In the genomic region with DNA sequence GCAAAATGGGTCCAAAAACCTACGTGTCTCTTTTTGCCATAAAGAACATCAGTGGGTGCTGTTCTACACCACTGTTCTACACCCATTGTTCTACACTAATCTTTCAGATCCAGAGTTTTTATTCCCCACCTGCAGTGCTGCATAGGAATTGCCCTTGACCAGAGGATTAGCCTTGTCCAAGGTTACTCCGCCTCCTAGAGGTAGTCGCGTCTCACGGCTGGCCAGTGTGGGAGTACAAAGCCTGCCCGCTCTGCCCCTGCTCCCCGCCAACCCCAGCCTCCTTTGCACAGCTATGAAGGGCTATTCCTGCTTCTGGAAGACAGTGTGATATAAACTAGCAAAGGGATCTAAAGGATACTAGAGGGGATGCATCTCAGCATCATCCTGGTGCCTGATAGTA, we compare ENCODE assay signal across 29 cellular contexts.
"Had no signal": no experiment of that assay in that cellular context is flagged by ENCODE, and none has a peak within 500 bp of the region (broad histone marks: within the 10 kb centered on the region; RNA-seq: fewer than 3 reads in every experiment).

No MANE protein-coding gene starts in this region.

- H3K27me3 Mint-ChIP-seq: activated CD4-positive, alpha-beta memory T cell treated with anti-CD3 and anti-CD28 coated beads for 36 hours; naive B cell; stimulated activated naive CD8-positive, alpha-beta T cell treated with anti-CD3 and anti-CD28 coated beads, Interleukin-15, Interleukin-2, amounts not matched to agents 100 ng/mL and 50 ng/mL, for 24 hours had no signal

- H3K9me3 Mint-ChIP-seq: activated CD4-positive, alpha-beta memory T cell treated with anti-CD3 and anti-CD28 coated beads for 36 hours; activated naive CD4-positive, alpha-beta T cell treated with anti-CD3 and anti-CD28 coated beads for 36 hours; activated naive CD8-positive, alpha-beta T cell treated with anti-CD3 and anti-CD28 coated beads for 36 hours; activated T-helper 1 cell treated with anti-CD3 and anti-CD28 coated beads, Interleukin-12 subunit alpha, Interleukin-12 subunit beta, Interleukin-2, Interleukin-4 antibody, amounts not matched to agents 30 ng/mL and 10 ng/mL and 1 ng/mL, durations not matched to agents 14 hours and 24 hours and 36 hours; mesothelial cell of epicardium; stimulated activated naive CD8-positive, alpha-beta T cell treated with anti-CD3 and anti-CD28 coated beads, Interleukin-15, Interleukin-2, amounts not matched to agents 100 ng/mL and 50 ng/mL, for 24 hours; T-helper 2 cell treated with Interferon-gamma antibody and Interleukin-4, amounts not matched to agents 5 μg/mL and 100 μg/mL, for 36 hours had no signal

- H3K4me3 Mint-ChIP-seq: activated CD4-positive, alpha-beta memory T cell treated with anti-CD3 and anti-CD28 coated beads for 36 hours; activated naive CD4-positive, alpha-beta T cell treated with anti-CD3 and anti-CD28 coated beads for 36 hours; activated naive CD8-positive, alpha-beta T cell treated with anti-CD3 and anti-CD28 coated beads for 36 hours; activated T-helper 1 cell treated with anti-CD3 and anti-CD28 coated beads, Interleukin-12 subunit alpha, Interleukin-12 subunit beta, Interleukin-2, Interleukin-4 antibody, amounts not matched to agents 30 ng/mL and 10 ng/mL and 1 ng/mL, durations not matched to agents 14 hours and 24 hours and 36 hours; mesothelial cell of epicardium; naive B cell; stimulated activated naive CD8-positive, alpha-beta T cell treated with anti-CD3 and anti-CD28 coated beads, Interleukin-15, Interleukin-2, amounts not matched to agents 100 ng/mL and 50 ng/mL, for 24 hours; T-helper 2 cell treated with Interferon-gamma antibody and Interleukin-4, amounts not matched to agents 5 μg/mL and 100 μg/mL, for 36 hours had no signal

- H3K4me1 Mint-ChIP-seq: activated naive CD8-positive, alpha-beta T cell treated with anti-CD3 and anti-CD28 coated beads for 36 hours; mesothelial cell of epicardium; naive B cell had no signal

- DNase-seq: activated CD4-positive, alpha-beta memory T cell treated with anti-CD3 and anti-CD28 coated beads for 36 hours; activated CD4-positive, alpha-beta T cell treated with anti-CD3 and anti-CD28 coated beads for 48 hours; activated CD8-positive, alpha-beta memory T cell treated with anti-CD3 and anti-CD28 coated beads, Interleukin-2, amount 50 U/mL, for 4 hours; activated effector memory CD4-positive, alpha-beta T cell treated with anti-CD3 and anti-CD28 coated beads, Interleukin-2, amount 50 U/mL, for 16 hours; activated naive CD4-positive, alpha-beta T cell treated with anti-CD3 and anti-CD28 coated beads for 36 hours; activated naive CD8-positive, alpha-beta T cell treated with anti-CD3 and anti-CD28 coated beads for 36 hours; activated T-cell treated with anti-CD3 and anti-CD28 coated beads, Interleukin-2, amount 50 U/mL, for 1 hour; adrenal gland; aorta; body of pancreas; cerebellar nuclear complex; colonic mucosa; dorsolateral prefrontal cortex; effector memory CD4-positive, alpha-beta T cell; heart left ventricle; hypothalamus; left ventricle myocardium superior; naive B cell; spleen; T-helper 1 cell; trophoblast cell had no signal

- H3K4me3 ChIP-seq: adrenal gland, body of pancreas, colonic mucosa, dorsolateral prefrontal cortex, heart left ventricle, right atrium auricular region, spleen, thoracic aorta, vagina had no signal

- H3K27ac Mint-ChIP-seq: activated CD4-positive, alpha-beta memory T cell treated with anti-CD3 and anti-CD28 coated beads for 36 hours; activated naive CD4-positive, alpha-beta T cell treated with anti-CD3 and anti-CD28 coated beads for 36 hours; activated naive CD8-positive, alpha-beta T cell treated with anti-CD3 and anti-CD28 coated beads for 36 hours; activated T-helper 1 cell treated with anti-CD3 and anti-CD28 coated beads, Interleukin-12 subunit alpha, Interleukin-12 subunit beta, Interleukin-2, Interleukin-4 antibody, amounts not matched to agents 30 ng/mL and 10 ng/mL and 1 ng/mL, durations not matched to agents 14 hours and 24 hours and 36 hours; mesothelial cell of epicardium; naive B cell; stimulated activated naive CD8-positive, alpha-beta T cell treated with anti-CD3 and anti-CD28 coated beads, Interleukin-15, Interleukin-2, amounts not matched to agents 100 ng/mL and 50 ng/mL, for 24 hours; T-helper 2 cell treated with Interferon-gamma antibody and Interleukin-4, amounts not matched to agents 5 μg/mL and 100 μg/mL, for 36 hours had no signal

- FAIRE-seq: islet of Langerhans had no signal

- H3K36me3 Mint-ChIP-seq: activated CD4-positive, alpha-beta memory T cell treated with anti-CD3 and anti-CD28 coated beads for 36 hours; activated naive CD8-positive, alpha-beta T cell treated with anti-CD3 and anti-CD28 coated beads for 36 hours; mesothelial cell of epicardium; naive B cell had no signal
